Comparison of ENCODE assay signal across 8 cellular contexts in genomic region chr5:32076699-32077695, GRCh38.
DNase-seq lines count a peak whose midpoint lies in the region; ATAC-seq and TF ChIP-seq lines count a peak whose summit lies in the region.

No MANE protein-coding gene starts in this region.

- no peak overlapping the region for H3K27ac ChIP-seq in stomach

- TF ChIP-seq EP300 in stomach (IDR thresholded peaks at IDR 0.05) = no peak

- peak overlapping the region in 3 of 5 experiments; percentile 27 to 54 (median 29) for H3K27ac Mint-ChIP-seq in brain

- peak; percentile 87 to 90 for TF ChIP-seq CTCF in brain (conservative IDR thresholded peaks at IDR 0.05)
- peak in 5 of 7 experiments; percentile 42 to 66 (median 46) for TF ChIP-seq CTCF in stomach (IDR thresholded peaks at IDR 0.05)

- whole genome bisulfite sequencing in stomach, 5 donors = 44 to 48% (median 46%) methylated on average over 4 of the region's 4 CpGs

- no peak for ATAC-seq in HG03469 (IDR thresholded peaks at IDR 0.05; ENCODE audit: unreplicated experiment)

- no peak overlapping the region for H3K4me3 ChIP-seq in stomach

- no peak overlapping the region for H3K4me3 Mint-ChIP-seq in brain

- no peak for TF ChIP-seq POLR2A in stomach (IDR thresholded peaks at IDR 0.05)

- H3K27me3 ChIP-seq in stomach = no peaks in the 10 kb centered on the region

- peaks cover 0 to 5% (median 0%) of the 10 kb centered on the region in 5 experiments for H3K9me3 Mint-ChIP-seq in brain

- H3K27me3 Mint-ChIP-seq in brain = no peaks in the 10 kb centered on the region

- intact Hi-C loops in stomach (cut with DNase I; ENCODE audit: low total_unique reads) = loop anchor here (5.0 kb wide), 1 partner anchor 250 kb away; no protein-coding TSS in a partner anchor

- DNase-seq in activated CD8-positive, alpha-beta memory T cell treated with anti-CD3 and anti-CD28 coated beads, Interleukin-2, amount 50 U/mL, for 4 hours = peak; percentile 26
- DNase-seq in activated CD8-positive, alpha-beta memory T cell treated with anti-CD3 and anti-CD28 coated beads, Interleukin-2, amount 50 U/mL, for 48 hours = no peak
- peak; percentile 28 for DNase-seq in HuH-7 (ENCODE audit: low spot score)
- DNase-seq in OCI-M2 (lab: John Stamatoyannopoulos, UW; ENCODE audit: unreplicated experiment) = peak; percentile 28
- DNase-seq in islet precursor cell = peak; percentile 58
- peak; percentile 38 for DNase-seq in stomach

- H3K36me3 ChIP-seq in stomach = peaks cover 0 to 24% (median 13%) of the 10 kb centered on the region in 4 donors

- peaks cover 9% of the 10 kb centered on the region for H3K4me1 Mint-ChIP-seq in brain

- H3K9me3 ChIP-seq in stomach = no peaks in the 10 kb centered on the region

- H3K4me1 ChIP-seq in stomach = no peaks in the 10 kb centered on the region

- H3K36me3 Mint-ChIP-seq in brain = peaks cover 12% of the 10 kb centered on the region
